ENCODE assay signal across 18 cellular contexts in genomic region chr13:20891768-20892167, GRCh38.
"Had no signal": no experiment of that assay in that cellular context is flagged by ENCODE, and none has a peak within 500 bp of the region (broad histone marks: within the 10 kb centered on the region; RNA-seq: fewer than 3 reads in every experiment).

No MANE protein-coding gene starts in this region.

- H3K9me3 ChIP-seq: esophagus squamous epithelium, left ventricle myocardium inferior, prostate gland, tibial nerve had no signal

- H3K27me3 ChIP-seq: esophagus squamous epithelium, hepatocyte, tibial nerve had no signal

- H3K4me3 ChIP-seq: esophagus squamous epithelium, hepatocyte, left ventricle myocardium inferior, prostate gland, smooth muscle cell, tibial nerve had no signal

- H3K4me3 Mint-ChIP-seq: activated naive CD4-positive, alpha-beta T cell treated with anti-CD3 and anti-CD28 coated beads for 36 hours; T-helper 2 cell treated with Interferon-gamma antibody and Interleukin-4, amounts not matched to agents 5 μg/mL and 100 μg/mL, for 36 hours had no signal

- H3K36me3 ChIP-seq: left ventricle myocardium inferior, prostate gland, tibial nerve had no signal

- ATAC-seq: right cardiac atrium had no signal

- H2AFZ ChIP-seq: hepatocyte had no signal

- H3K27ac Mint-ChIP-seq: activated naive CD4-positive, alpha-beta T cell treated with anti-CD3 and anti-CD28 coated beads for 36 hours had no signal

- H3K27ac ChIP-seq: esophagus squamous epithelium, hepatocyte, left ventricle myocardium inferior, prostate gland, tibial nerve had no signal

- H3K4me2 ChIP-seq: hepatocyte, smooth muscle cell had no signal

- H3K4me1 ChIP-seq: esophagus squamous epithelium, left ventricle myocardium inferior, prostate gland had no signal

- DNase-seq: activated CD4-positive, CD25-positive, alpha-beta regulatory T cell; activated naive CD4-positive, alpha-beta T cell treated with anti-CD3 and anti-CD28 coated beads for 36 hours; cortex of kidney; effector CD4-positive, alpha-beta T cell; esophagus squamous epithelium; kidney; left ventricle myocardium inferior; mesenchymal stem cell; right cardiac atrium; stimulated activated CD4-positive, alpha-beta T cell treated with anti-CD3 and anti-CD28 coated beads, Interleukin-4, amount 100 ng/mL, for 4 hours; stimulated activated CD8-positive, alpha-beta memory T cell treated with anti-CD3 and anti-CD28 coated beads, Interleukin-4, amount 100 ng/mL, for 48 hours; stimulated activated naive CD4-positive, alpha-beta T cell treated with Interleukin-2 at 50 U/mL for 16 hours; substantia nigra had no signal

- H3K9me3 Mint-ChIP-seq: activated naive CD4-positive, alpha-beta T cell treated with anti-CD3 and anti-CD28 coated beads for 36 hours; T-helper 2 cell treated with Interferon-gamma antibody and Interleukin-4, amounts not matched to agents 5 μg/mL and 100 μg/mL, for 36 hours had no signal
